ENCODE assay signal across 27 cellular contexts in the genomic region with DNA sequence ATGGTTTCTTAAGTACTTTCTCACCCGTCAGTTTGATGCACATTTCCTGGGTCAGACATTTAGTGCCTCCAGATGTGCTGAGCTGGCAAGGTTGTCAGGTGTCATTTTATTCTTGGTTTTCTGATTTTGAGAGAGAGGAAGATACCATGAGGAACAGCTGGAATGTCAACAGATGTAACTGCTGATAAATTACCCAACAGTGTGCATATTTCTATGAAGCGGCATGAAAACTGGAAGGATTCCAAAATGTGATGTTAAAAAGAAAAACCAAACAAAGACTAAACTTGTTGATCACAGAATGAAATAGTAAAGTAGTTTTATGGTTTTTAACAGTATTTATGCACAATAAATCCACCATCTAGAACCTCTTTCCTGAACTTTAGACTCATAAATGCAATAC.
DNase-seq lines count a peak whose midpoint lies in the region; ATAC-seq and TF ChIP-seq lines count a peak whose summit lies in the region.
"Had no signal": no experiment of that assay in that cellular context is flagged by ENCODE, and none has a peak within 500 bp of the region (broad histone marks: within the 10 kb centered on the region; RNA-seq: fewer than 3 reads in every experiment).

No MANE protein-coding gene starts in this region.

- DNase-seq in GM04504 (ENCODE audit: low read depth) = peak; percentile 14
- peak; percentile 2 to 20 for DNase-seq in fibroblast of lung (ENCODE audit: low read depth in 2 of 2)
- no peak for DNase-seq in mesenteric fat pad (ENCODE audit: low spot score)
- no peak for DNase-seq in DMS53 (lab: John Stamatoyannopoulos, UW)
- DNase-seq: ACHN; activated CD4-positive, alpha-beta T cell treated with anti-CD3 and anti-CD28 coated beads for 4 hours; activated CD8-positive, alpha-beta T cell treated with anti-CD3 and anti-CD28 coated beads, Interleukin-2, amount 10 ng/mL, durations not matched to agents 7 days and 5 days; activated naive CD4-positive, alpha-beta T cell treated with anti-CD3 and anti-CD28 coated beads, Interleukin-2, amount 10 ng/mL, durations not matched to agents 7 days and 5 days; amygdala; brain microvascular endothelial cell; foreskin keratinocyte; GOT3; heart right ventricle; natural killer cell; NCI-H1436; NCI-H446 treated with DMSO at 0.1 percent for 48 hours; stimulated activated CD4-positive, alpha-beta T cell treated with anti-CD3 and anti-CD28 coated beads, Interleukin-4, amount 100 ng/mL, for 24 hours; T1000; thyroid gland; uterus; WERI-Rb-1 had no signal

- H3K36me3 ChIP-seq in fibroblast of lung (ENCODE audit: control insufficient read depth, insufficient read depth, low read length) (no peaks in the 10 kb centered on the region), parathyroid adenoma (ENCODE audit: control insufficient read depth, insufficient read depth, low read length) (no peaks in the 10 kb centered on the region)
- H3K36me3 ChIP-seq: brain microvascular endothelial cell, heart right ventricle, SJCRH30, thyroid gland, uterus, WERI-Rb-1 had no signal

- H3K27me3 ChIP-seq in fibroblast of lung (ENCODE audit: control insufficient read depth, insufficient read depth, low read length) (no peaks in the 10 kb centered on the region), parathyroid adenoma (ENCODE audit: control insufficient read depth, insufficient read depth, low read length) (no peaks in the 10 kb centered on the region)
- H3K27me3 ChIP-seq: brain microvascular endothelial cell, foreskin keratinocyte, heart right ventricle, SJCRH30, thyroid gland, uterus had no signal

- no peak overlapping the region for H3K4me3 ChIP-seq in fibroblast of lung (replicated peaks in 1 of 4; ENCODE audit: control extremely low read depth in 1 of 4, insufficient read depth in 1 of 4, low read depth in 3 of 4, low read length in 4 of 4)
- no peak overlapping the region for H3K4me3 ChIP-seq in parathyroid adenoma (ENCODE audit: low read depth, low read length)
- H3K4me3 ChIP-seq: heart right ventricle, lung, SJCRH30, thyroid gland, uterus had no signal

- no peaks in the 10 kb centered on the region for H4K20me1 ChIP-seq in fibroblast of lung (ENCODE audit: control insufficient read depth, extremely low read depth, insufficient read depth, low read length)

- TF ChIP-seq CTCF in VCaP (conservative IDR thresholded peaks at IDR 0.05) = no peak
- TF ChIP-seq CTCF in fibroblast of lung (conservative IDR thresholded peaks at IDR 0.05 in 1 of 2, IDR thresholded peaks at IDR 0.05 in 1 of 2; ENCODE audit: low read depth in 1 of 2, low read length in 2 of 2) = no peak
- no peak for TF ChIP-seq CTCF in parathyroid adenoma (IDR thresholded peaks at IDR 0.05)

- ATAC-seq in HG03457 (IDR thresholded peaks at IDR 0.05; ENCODE audit: unreplicated experiment) = no peak
- ATAC-seq: activated CD8-positive, alpha-beta T cell treated with anti-CD3 and anti-CD28 coated beads, Interleukin-2, amount 10 ng/mL, durations not matched to agents 7 days and 5 days; activated T-helper 17 cell treated with anti-CD3 and anti-CD28 coated beads, Interleukin-2, amount 50 U/mL, for 72 hours; foreskin keratinocyte; heart right ventricle; natural killer cell had no signal

- no peak overlapping the region for H3K9ac ChIP-seq in fibroblast of lung (ENCODE audit: insufficient read depth, low read length)
- no peak overlapping the region for H3K9ac ChIP-seq in parathyroid adenoma

- H3K27ac ChIP-seq in VCaP (peak overlapping the region; percentile 19; the same call in 1 of the 2 replicates), fibroblast of lung (ENCODE audit: insufficient read depth, low read length) (no peak overlapping the region), parathyroid adenoma (peak overlapping the region; percentile 31)
- H3K27ac ChIP-seq: brain microvascular endothelial cell, foreskin keratinocyte, heart right ventricle, SJCRH30, thyroid gland, uterus, WERI-Rb-1 had no signal

- H3K4me2 ChIP-seq in fibroblast of lung (ENCODE audit: extremely low read depth, insufficient read depth, low read length) (no peak overlapping the region), parathyroid adenoma (ENCODE audit: low read length) (no peak overlapping the region)

- H3K9me3 ChIP-seq in fibroblast of lung (ENCODE audit: control insufficient read depth, insufficient read depth, low read depth, low read length) (no peaks in the 10 kb centered on the region), parathyroid adenoma (ENCODE audit: control insufficient read depth, low read length) (peaks cover 2% of the 10 kb centered on the region)
- H3K9me3 ChIP-seq: SJCRH30, thyroid gland, uterus had no signal

- H2AFZ ChIP-seq in fibroblast of lung (ENCODE audit: low read length) (no peak overlapping the region), parathyroid adenoma (no peak overlapping the region)

- no peaks in the 10 kb centered on the region for H3K79me2 ChIP-seq in fibroblast of lung (ENCODE audit: control insufficient read depth, insufficient read depth, low read length)
- H3K79me2 ChIP-seq in parathyroid adenoma = no peaks in the 10 kb centered on the region

- H3K4me1 ChIP-seq in fibroblast of lung (ENCODE audit: control insufficient read depth, extremely low read depth, insufficient read depth, low read length) = peaks cover 2% of the 10 kb centered on the region
- H3K4me1 ChIP-seq in parathyroid adenoma = peaks cover 12% of the 10 kb centered on the region
- H3K4me1 ChIP-seq: foreskin keratinocyte, heart right ventricle, SJCRH30, thyroid gland, uterus had no signal

Comparison
In these comparisons a context has a peak if more than half of its experiments do, and no peak if none do; other contexts are left out.
1. DNase-seq: peak in GM04504 (single experiment) and fibroblast of lung (2 of 2); none in mesenteric fat pad (single experiment) and DMS53 (single experiment).